In the genomic region with DNA sequence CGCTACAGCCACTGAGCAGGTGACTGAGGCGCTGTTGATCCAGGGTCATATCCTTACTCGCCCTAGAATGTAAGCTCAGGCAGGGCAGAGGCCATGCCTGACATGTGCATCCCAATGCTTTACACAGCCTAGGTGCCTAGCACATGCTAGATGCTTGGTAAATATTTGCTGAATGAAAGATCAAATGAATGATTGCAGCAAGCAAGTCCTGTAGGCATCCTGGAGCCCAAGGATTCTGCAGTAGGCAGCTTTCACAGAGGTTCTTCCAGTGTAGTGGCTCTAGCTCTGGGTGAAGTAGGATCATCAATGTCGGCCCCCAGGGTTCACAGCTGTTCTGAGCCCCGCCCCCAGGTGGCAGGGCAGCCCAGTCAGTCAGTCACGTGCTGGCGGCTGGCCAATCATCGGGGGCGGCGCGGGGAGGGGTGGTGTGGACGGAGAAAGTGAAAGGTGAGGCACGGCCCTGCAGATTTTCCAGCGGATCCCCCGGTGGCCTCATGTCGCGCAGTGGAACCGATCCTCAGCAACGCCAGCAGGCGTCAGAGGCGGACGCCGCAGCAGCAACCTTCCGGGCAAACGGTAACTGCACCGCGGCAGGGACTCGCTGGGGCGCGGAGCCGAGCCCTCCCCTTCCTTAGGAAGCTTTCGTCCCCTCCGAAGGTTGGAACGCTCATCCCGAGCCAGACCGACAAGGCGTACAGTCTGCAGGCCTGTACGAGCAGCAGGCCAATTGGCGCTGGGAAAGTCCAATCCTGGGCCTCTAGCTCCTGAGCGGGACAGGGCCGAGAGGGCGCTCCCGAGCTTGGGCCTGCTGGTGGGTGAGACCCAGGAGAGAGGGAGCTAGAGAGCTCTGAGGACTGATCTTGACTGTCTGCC, we compare ENCODE assay signal across 8 cellular contexts. TPM values are rescaled to one million over a fixed set of nuclear protein-coding genes. Genes with fewer than 3 reads are reported as not detected.
DNase-seq lines count a peak whose midpoint lies in the region; ATAC-seq and TF ChIP-seq lines count a peak whose summit lies in the region.

Gene GALT, plus strand, starts transcription at position 465 of the 873 bp plus-strand sequence. Its CDS starts 30 bp downstream, at position 495.

- in situ Hi-C loops in transverse colon (cut with MboI; ENCODE audit: low pct_ligation_motif_present in 1 of 4, low pct_unique_long_range_greater_than_20kb in 1 of 4, low sequenced_read_pairs in 3 of 4): no loop called here

- intact Hi-C loops in transverse colon (cut with DNase I; ENCODE audit: low total_unique reads): no loop called here

- TF ChIP-seq POLR2A in transverse colon (IDR thresholded peaks at IDR 0.05): peak; percentile 74

- TF ChIP-seq EP300 in transverse colon (IDR thresholded peaks at IDR 0.05; ENCODE audit: low read depth): no peak

- peak within 1 kb of the TSS; percentile 92 for H3K9ac ChIP-seq in adipocyte (ENCODE audit: low read length)

- peak; percentile 91 for ATAC-seq in HG02759 (IDR thresholded peaks at IDR 0.05; ENCODE audit: unreplicated experiment)

- H3K27ac ChIP-seq in cardiac muscle cell (peak within 1 kb of the TSS; percentile 95), transverse colon (peak within 1 kb of the TSS; percentile 84 to 96 (median 91))

- DNase-seq in NCI-H128 (lab: John Stamatoyannopoulos, UW; ENCODE audit: unreplicated experiment) (peak; percentile 87), T follicular helper cell (ENCODE audit: low read depth) (peak; percentile 95), adipocyte (ENCODE audit: low read depth) (peak; percentile 89), cardiac muscle cell (ENCODE audit: low read depth in 1 of 2, low spot score in 1 of 2) (peak; percentile 88 to 94), pons (ENCODE audit: low spot score) (peak; percentile 78), transverse colon (peak; percentile 98)

- peaks cover 15% of the 10 kb centered on the region for H3K36me3 ChIP-seq in adipocyte (ENCODE audit: control insufficient read depth, insufficient read depth, low read length, severe bottlenecking)
- peaks cover 18% of the 10 kb centered on the region for H3K36me3 ChIP-seq in cardiac muscle cell
- peaks cover 0 to 14% (median 4%) of the 10 kb centered on the region in 4 donors for H3K36me3 ChIP-seq in transverse colon

- H3K4me1 ChIP-seq in adipocyte (ENCODE audit: control insufficient read depth, insufficient read depth, low read length) (peaks cover 42% of the 10 kb centered on the region), cardiac muscle cell (ENCODE audit: low read depth) (peaks cover 18% of the 10 kb centered on the region), transverse colon (peaks cover 18 to 27% (median 22%) of the 10 kb centered on the region in 4 donors)

- WGBS in transverse colon (ENCODE audit: low coverage in 1 of 2), 2 donors: 6 to 60% methylated on average over 1 to 42 of the region's 43 CpGs

- H3K4me3 ChIP-seq in GM12875 (ENCODE audit: low read depth, low read length) (peak within 1 kb of the TSS; percentile 99), adipocyte (ENCODE audit: low read length) (peak within 1 kb of the TSS; percentile 88), cardiac muscle cell (peak within 1 kb of the TSS; percentile 61), transverse colon (peak within 1 kb of the TSS; percentile 49 to 67 (median 59))

- H3K9me3 ChIP-seq in adipocyte (ENCODE audit: control insufficient read depth, low read length) (no peaks in the 10 kb centered on the region), cardiac muscle cell (ENCODE audit: low read depth) (no peaks in the 10 kb centered on the region), transverse colon (no peaks in the 10 kb centered on the region)

- TF ChIP-seq CTCF in GM12875 (IDR thresholded peaks at IDR 0.05; ENCODE audit: borderline replicate concordance, insufficient read depth, low read depth, low read length) (peak; percentile 52), cardiac muscle cell (IDR thresholded peaks at IDR 0.05; ENCODE audit: low read depth, low read length) (peak; percentile 60), transverse colon (IDR thresholded peaks at IDR 0.05) (peak; percentile 26 to 76 (median 36))

- H3K27me3 ChIP-seq in adipocyte (replicated peaks; ENCODE audit: control insufficient read depth, insufficient read depth, low read length) (no peaks in the 10 kb centered on the region), cardiac muscle cell (no peaks in the 10 kb centered on the region), transverse colon (no peaks in the 10 kb centered on the region)

RNA-seq across cellular contexts. Expression of gene GALT, which starts in this region (rescaled TPM):
- 82.2 and 121 TPM in 2 replicates for total RNA-seq in cardiac muscle cell
- polyA plus RNA-seq in cardiac muscle cell: 148 and 174 TPM in 2 replicates
- 100 to 1,000 TPM in 2 of 4 donors, 10 to 100 TPM in 2; 73.5 to 147 (median 97.3) TPM for total RNA-seq in transverse colon

Comparison
In these comparisons a context has a peak if more than half of its experiments do, and no peak if none do; other contexts are left out.
1. Peak in every context shown above with its lines: DNase-seq, ATAC-seq, H3K4me3 ChIP-seq and H3K27ac ChIP-seq.